Comparison of ENCODE assay signal across 7 cellular contexts in genomic region chr17:38558751-38559024, GRCh38. TPM values are rescaled to one million over a fixed set of nuclear protein-coding genes. Genes with fewer than 3 reads are reported as not detected.
DNase-seq lines count a peak whose midpoint lies in the region; ATAC-seq and TF ChIP-seq lines count a peak whose summit lies in the region.

No MANE protein-coding gene starts in this region.

- no peak for DNase-seq in GM23248
- no peak for DNase-seq in OCI-LY7 (ENCODE audit: low spot score)
- no peak for DNase-seq in fibroblast of lung (ENCODE audit: low read depth in 2 of 2)
- no peak for DNase-seq in psoas muscle
- DNase-seq in MV-4-11 (lab: John Stamatoyannopoulos, UW) = no peak
- no peak for DNase-seq in COR-L47 (lab: John Stamatoyannopoulos, UW)

- H3K79me2 ChIP-seq in GM23248 (ENCODE audit: insufficient read depth) (no peaks in the 10 kb centered on the region), OCI-LY7 (ENCODE audit: insufficient read depth, low read depth, low read length) (no peaks in the 10 kb centered on the region), fibroblast of lung (ENCODE audit: control insufficient read depth, insufficient read depth, low read length) (no peaks in the 10 kb centered on the region)

- CTCF ChIA-PET in OCI-LY7 (lab: Charles Lee; ENCODE audit: unreplicated experiment) = interaction anchor here (0.6 to 1.5 kb wide), 8 partner anchors 19 to 727 kb away, joined by 3 to 26 read pairs (median 4); no protein-coding TSS in a partner anchor

- H2AFZ ChIP-seq in GM23248 (peak overlapping the region; percentile 91), OCI-LY7 (ENCODE audit: low read length) (peak overlapping the region; percentile 75; the same call in 1 of the 2 replicates), fibroblast of lung (ENCODE audit: low read length) (no peak overlapping the region)

- no peak overlapping the region for H3K9ac ChIP-seq in GM23248
- no peak overlapping the region for H3K9ac ChIP-seq in fibroblast of lung (ENCODE audit: insufficient read depth, low read length)

- H3K27me3 ChIP-seq in GM23248 (replicated peaks; ENCODE audit: insufficient read depth) = no peaks in the 10 kb centered on the region
- peaks cover 58% of the 10 kb centered on the region for H3K27me3 ChIP-seq in fibroblast of lung (ENCODE audit: control insufficient read depth, insufficient read depth, low read length)
- peaks cover 0 to 51% (median 33%) of the 10 kb centered on the region in 3 donors for H3K27me3 ChIP-seq in psoas muscle (ENCODE audit: insufficient read depth in 3 of 3, low read length in 2 of 3)

- intact Hi-C loops in OCI-LY7 (cut with micrococcal nuclease; ENCODE audit: unreplicated experiment) (loop anchor here (1.0 to 2.0 kb wide), 2 partner anchors 26 to 109 kb away; no protein-coding TSS in a partner anchor), psoas muscle (cut with DNase I) (loop anchor here (1.0 to 10.0 kb wide), 5 partner anchors 22 to 176 kb away; partner anchors contain the start of gene CISD3 (in 2 of the 2))

- H3K4me2 ChIP-seq in GM23248 (ENCODE audit: unreplicated experiment) = peak overlapping the region; percentile 92
- H3K4me2 ChIP-seq in OCI-LY7 (ENCODE audit: low read length) = peak overlapping the region; percentile 92
- H3K4me2 ChIP-seq in fibroblast of lung (ENCODE audit: extremely low read depth, insufficient read depth, low read length) = peak overlapping the region; percentile 87

- H3K9me3 ChIP-seq in GM23248 (ENCODE audit: low read depth) (no peaks in the 10 kb centered on the region), OCI-LY7 (ENCODE audit: low read length) (no peaks in the 10 kb centered on the region), fibroblast of lung (ENCODE audit: control insufficient read depth, insufficient read depth, low read depth, low read length) (no peaks in the 10 kb centered on the region), psoas muscle (no peaks in the 10 kb centered on the region)

- H4K20me1 ChIP-seq in GM23248 (ENCODE audit: insufficient read depth) (no peaks in the 10 kb centered on the region), OCI-LY7 (ENCODE audit: insufficient read depth, low read length) (no peaks in the 10 kb centered on the region), fibroblast of lung (ENCODE audit: control insufficient read depth, extremely low read depth, insufficient read depth, low read length) (no peaks in the 10 kb centered on the region)

- peaks cover 4% of the 10 kb centered on the region; the same call in 1 of the 2 replicates for H3K4me1 ChIP-seq in GM23248 (ENCODE audit: insufficient read depth)
- peaks cover 23% of the 10 kb centered on the region for H3K4me1 ChIP-seq in OCI-LY7 (ENCODE audit: insufficient read depth, low read length, poor library complexity, severe bottlenecking)
- H3K4me1 ChIP-seq in fibroblast of lung (ENCODE audit: control insufficient read depth, extremely low read depth, insufficient read depth, low read length) = peaks cover 7% of the 10 kb centered on the region
- peaks cover 12% of the 10 kb centered on the region for H3K4me1 ChIP-seq in psoas muscle

- H3K9me2 ChIP-seq in GM23248 (ENCODE audit: insufficient read depth) (no peaks in the 10 kb centered on the region), OCI-LY7 (ENCODE audit: insufficient read depth, low read length) (no peaks in the 10 kb centered on the region)

- WGBS in GM23248 (ENCODE audit: low coverage in 1 of 2, low lambda C conversion rate in 2 of 2, missing lambda C conversion rate in 2 of 2), 2 experiments = 23 to 27% methylated on average over 10 of the region's 10 CpGs
- 1 to 3% (median 1%) methylated on average over 10 of the region's 10 CpGs for WGBS in psoas muscle, 3 donors

- no peaks in the 10 kb centered on the region for H3K36me3 ChIP-seq in GM23248 (ENCODE audit: low read depth)
- no peaks in the 10 kb centered on the region for H3K36me3 ChIP-seq in OCI-LY7 (ENCODE audit: insufficient read depth, low read length)
- no peaks in the 10 kb centered on the region for H3K36me3 ChIP-seq in fibroblast of lung (ENCODE audit: control insufficient read depth, insufficient read depth, low read length)
- H3K36me3 ChIP-seq in psoas muscle (ENCODE audit: insufficient read depth in 1 of 2, low read depth in 1 of 2) = no peaks in the 10 kb centered on the region

- ATAC-seq in psoas muscle (peak in 2 of 4 donors; percentile 2 to 10), GM18868 (IDR thresholded peaks at IDR 0.05; ENCODE audit: unreplicated experiment) (no peak)

- H3K4me3 ChIP-seq in GM23248 (peak overlapping the region; percentile 70), OCI-LY7 (ENCODE audit: low read depth, low read length, poor library complexity, severe bottlenecking) (peak overlapping the region; percentile 64), fibroblast of lung (replicated peaks in 1 of 4; ENCODE audit: control extremely low read depth in 1 of 4, insufficient read depth in 1 of 4, low read depth in 3 of 4, low read length in 4 of 4) (peak overlapping the region in 2 of 4 experiments; percentile 10 to 44), psoas muscle (peak overlapping the region; percentile 57)

- H3F3A ChIP-seq in GM23248 (ENCODE audit: insufficient read depth) = no peaks in the 10 kb centered on the region

- POLR2A ChIA-PET in OCI-LY7 (lab: Charles Lee) = interaction anchor here (0.8 to 1.6 kb wide), 2 partner anchors 27 to 99 kb away, joined by 4 to 5 read pairs; no protein-coding TSS in a partner anchor

- in situ Hi-C loops in GM23248 (cut with MboI) = no loop called here

- BruUV-seq in OCI-LY7 (replicated peaks; lab: Mats Ljungman, UMichigan) = no TSS peak

- no peak for TF ChIP-seq CTCF in OCI-LY7 (conservative IDR thresholded peaks at IDR 0.05; ENCODE audit: low read length)
- no peak for TF ChIP-seq CTCF in fibroblast of lung (conservative IDR thresholded peaks at IDR 0.05 in 1 of 2, IDR thresholded peaks at IDR 0.05 in 1 of 2; ENCODE audit: low read depth in 1 of 2, low read length in 2 of 2)
- TF ChIP-seq CTCF in psoas muscle (IDR thresholded peaks at IDR 0.05) = no peak

- H3K27ac ChIP-seq in GM23248 = no peak overlapping the region
- H3K27ac ChIP-seq in OCI-LY7 (ENCODE audit: low read depth, low read length, poor library complexity, severe bottlenecking) = no peak overlapping the region
- H3K27ac ChIP-seq in fibroblast of lung (ENCODE audit: insufficient read depth, low read length) = no peak overlapping the region
- no peak overlapping the region for H3K27ac ChIP-seq in psoas muscle

RNA-seq across cellular contexts. Expression of gene SRCIN1, which starts 47.1 kb away (rescaled TPM):
- total RNA-seq in GM23248 (2014; rRNA removed; shearing (Covaris generic)) = not detected in 2 replicates
- not detected in 2 replicates for polyA plus RNA-seq in GM23248 (2016; fragmentation: Nextera tagmentation; extraction: Ambion mirVana)
- 0.15 and 1.5 TPM in 2 replicates for total RNA-seq in OCI-LY7 (2014; rRNA removed; shearing (Covaris generic))
- 4.6 and 4.9 TPM in 2 replicates for total RNA-seq in OCI-LY7 (2022)
- under 0.01 TPM in 1 of 2 replicates, not detected in the other for total RNA-seq in fibroblast of lung
- polyA plus RNA-seq in fibroblast of lung = not detected in 2 replicates
- not detected in 2 replicates for polyA plus RNA-seq in fibroblast of lung (2012)
- not detected in 2 replicates for polyA minus RNA-seq in fibroblast of lung (ENCODE audit: low replicate concordance)
- total RNA-seq in psoas muscle = under 1 TPM in 3 of 4 donors, not detected in 1; 0.13 to 0.39 (median 0.30) TPM
- polyA plus RNA-seq in psoas muscle = under 1 TPM; 0.04 to 0.18 (median 0.08) TPM
